2 cellular contexts compared by ENCODE assay signal in genomic region chr9:97673922-97674321, GRCh38.
TF ChIP-seq lines count a peak whose summit lies in the region.

No MANE protein-coding gene starts in this region.

TF ChIP-seq in liver, 16 proteins besides CTCF, POLR2A, EP300 and RAD21:
- TF ChIP-seq TAF1 (conservative IDR thresholded peaks at IDR 0.05): no peak
- peak; percentile 50 to 55 for TF ChIP-seq HNF4A (conservative IDR thresholded peaks at IDR 0.05)
- no peak for TF ChIP-seq YY1 (IDR thresholded peaks at IDR 0.05)
- no peak for TF ChIP-seq SP1 (IDR thresholded peaks at IDR 0.05)

TF ChIP-seq in HepG2, 621 proteins besides CTCF, POLR2A, EP300 and RAD21:
- no peak for TF ChIP-seq ZNF451 (CRISPR knock-in tag; IDR thresholded peaks at IDR 0.05)
- no peak for TF ChIP-seq ZSCAN20 (CRISPR knock-in tag; IDR thresholded peaks at IDR 0.05; ENCODE audit: borderline replicate concordance)
- TF ChIP-seq XBP1 (CRISPR knock-in tag; IDR thresholded peaks at IDR 0.05): no peak
- no peak for TF ChIP-seq KDM6A (CRISPR knock-in tag; IDR thresholded peaks at IDR 0.05; ENCODE audit: low read depth)
- TF ChIP-seq KLF12 (CRISPR knock-in tag; IDR thresholded peaks at IDR 0.05; ENCODE audit: borderline replicate concordance): no peak
- TF ChIP-seq POLR2AphosphoS2 (IDR thresholded peaks at IDR 0.05; ENCODE audit: low read depth, low read length): no peak
- TF ChIP-seq ZNF333 (CRISPR knock-in tag; IDR thresholded peaks at IDR 0.05; ENCODE audit: borderline replicate concordance): no peak
- TF ChIP-seq CCDC6 (CRISPR knock-in tag; IDR thresholded peaks at IDR 0.05): no peak
- TF ChIP-seq PCBP2 (optimal IDR thresholded peaks at IDR 0.05; ENCODE audit: low read depth, low read length, poor library complexity, severe bottlenecking): no peak
- no peak for TF ChIP-seq CHCHD3 (CRISPR knock-in tag; IDR thresholded peaks at IDR 0.05)
- TF ChIP-seq NFE2L2 (IDR thresholded peaks at IDR 0.05; ENCODE audit: low read length): no peak
- TF ChIP-seq RFXANK (CRISPR knock-in tag; IDR thresholded peaks at IDR 0.05): no peak
- TF ChIP-seq ZBTB49 (CRISPR knock-in tag; IDR thresholded peaks at IDR 0.05; ENCODE audit: borderline replicate concordance): no peak
- no peak for TF ChIP-seq RFXAP (CRISPR knock-in tag; IDR thresholded peaks at IDR 0.05; ENCODE audit: borderline replicate concordance)
TF ChIP-seq in HepG2: peak in this region for 0.
